ENCODE assay signal across 9 cellular contexts in the genomic region with DNA sequence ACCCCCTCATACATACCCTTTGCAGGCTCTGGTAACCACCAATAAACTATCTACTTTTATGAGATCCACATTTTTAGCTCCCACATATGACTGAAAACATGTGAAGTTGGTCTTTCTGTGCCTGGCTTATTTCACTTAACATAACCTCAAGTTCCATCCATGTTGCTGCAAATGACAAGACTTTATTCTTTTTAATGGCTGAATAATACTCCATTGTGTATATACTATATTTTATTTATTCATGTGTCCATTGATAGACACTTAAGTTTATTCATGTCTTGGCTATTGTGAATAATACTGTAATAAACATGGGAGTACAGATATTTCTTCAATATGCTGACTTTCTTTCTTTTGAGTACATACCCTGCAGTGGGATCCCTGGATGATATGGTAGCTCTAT. TPM values are rescaled to one million over a fixed set of nuclear protein-coding genes. Genes with fewer than 3 reads are reported as not detected.
"Had no signal": no experiment of that assay in that cellular context is flagged by ENCODE, and none has a peak within 500 bp of the region (broad histone marks: within the 10 kb centered on the region; RNA-seq: fewer than 3 reads in every experiment).

No MANE protein-coding gene starts in this region.

- ATAC-seq: GM12878 had no signal

- DNase-seq: GDM1, GF-D8 had no signal

- FAIRE-seq: G401.6, GM12878, GM12891, GM12892, GM18507, GM19239 had no signal

- H3K4me3 ChIP-seq: GM12878 had no signal

RNA-seq across cellular contexts. Expression of gene SCN7A, which starts 45.9 kb away (rescaled TPM):
- total RNA-seq: G401 had no signal
- polyA plus RNA-seq: GM12878 had no signal
